Comparison of ENCODE assay signal across 1 cellular context in the genomic region with DNA sequence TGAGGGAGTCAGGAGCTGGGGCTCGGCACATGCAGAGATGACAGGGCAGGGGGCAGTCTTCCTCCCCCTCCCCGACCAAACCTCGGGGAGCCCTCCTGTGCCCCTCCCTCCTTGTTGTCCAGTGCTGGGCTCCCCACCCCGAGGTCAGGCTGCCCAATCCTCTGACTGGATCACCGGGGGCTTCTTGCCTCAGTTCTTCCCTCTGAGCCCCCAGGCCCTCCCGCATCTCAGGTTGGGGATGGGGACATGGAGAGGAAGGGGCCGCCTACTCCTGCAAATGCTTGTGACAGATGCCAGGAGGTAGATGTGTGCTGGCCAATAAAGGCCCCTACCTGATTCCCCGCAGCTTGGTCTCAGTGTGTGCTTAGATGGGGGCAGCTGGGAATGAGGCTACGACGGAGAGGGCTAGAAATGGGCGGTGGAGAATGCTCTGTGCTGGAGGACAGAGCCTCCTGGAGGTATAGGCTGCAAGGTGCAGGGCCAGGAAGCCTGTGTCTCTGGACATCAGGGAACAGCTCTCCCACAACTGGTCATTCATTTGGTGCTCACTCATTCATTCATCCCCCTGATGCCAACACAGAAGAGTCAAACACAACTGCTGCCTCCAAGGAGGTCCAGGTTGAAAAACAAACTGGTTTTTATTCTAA.
TF ChIP-seq lines count a peak whose summit lies in the region.

No MANE protein-coding gene starts in this region.

TF ChIP-seq in HepG2, 621 proteins besides CTCF, POLR2A, EP300 and RAD21:
- TF ChIP-seq ZNF788 (CRISPR knock-in tag; IDR thresholded peaks at IDR 0.05; ENCODE audit: borderline replicate concordance) = no peak
- no peak for TF ChIP-seq TARDBP (CRISPR knock-in tag; IDR thresholded peaks at IDR 0.05)
- no peak for TF ChIP-seq ZNF614 (CRISPR knock-in tag; IDR thresholded peaks at IDR 0.05; ENCODE audit: borderline replicate concordance)
- no peak for TF ChIP-seq SOX6 (IDR thresholded peaks at IDR 0.05)
- TF ChIP-seq SOX6 (CRISPR knock-in tag; IDR thresholded peaks at IDR 0.05) = no peak
- TF ChIP-seq, protein P1, sequence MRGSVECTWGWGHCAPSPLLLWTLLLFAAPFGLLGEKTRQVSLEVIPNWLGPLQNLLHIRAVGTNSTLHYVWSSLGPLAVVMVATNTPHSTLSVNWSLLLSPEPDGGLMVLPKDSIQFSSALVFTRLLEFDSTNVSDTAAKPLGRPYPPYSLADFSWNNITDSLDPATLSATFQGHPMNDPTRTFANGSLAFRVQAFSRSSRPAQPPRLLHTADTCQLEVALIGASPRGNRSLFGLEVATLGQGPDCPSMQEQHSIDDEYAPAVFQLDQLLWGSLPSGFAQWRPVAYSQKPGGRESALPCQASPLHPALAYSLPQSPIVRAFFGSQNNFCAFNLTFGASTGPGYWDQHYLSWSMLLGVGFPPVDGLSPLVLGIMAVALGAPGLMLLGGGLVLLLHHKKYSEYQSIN (CRISPR knock-in tag; IDR thresholded peaks at IDR 0.05; ENCODE audit: borderline replicate concordance) = no peak
- TF ChIP-seq MIXL1 (CRISPR knock-in tag; IDR thresholded peaks at IDR 0.05) = no peak
